ENCODE assay signal across 27 cellular contexts in the genomic region with DNA sequence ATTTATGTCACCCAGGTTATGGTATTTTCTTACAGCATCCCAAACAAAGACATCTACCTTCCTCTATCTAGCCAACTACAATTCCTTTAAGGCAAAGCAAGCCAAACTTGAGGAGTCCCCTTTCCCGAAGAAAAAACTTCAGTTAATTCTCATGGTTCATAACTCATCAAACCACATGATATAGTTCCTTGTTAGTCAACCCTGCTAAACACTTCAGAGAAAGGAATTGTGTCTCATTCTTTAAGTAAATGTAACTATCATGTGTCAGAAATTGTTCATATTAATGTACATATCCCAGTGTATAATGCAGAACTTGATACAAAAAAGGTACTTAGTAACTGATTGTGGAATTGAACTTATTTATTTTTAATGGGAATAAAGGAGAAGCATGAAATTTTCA. TPM values are rescaled to one million over a fixed set of nuclear protein-coding genes. Genes with fewer than 3 reads are reported as not detected.
"Had no signal": no experiment of that assay in that cellular context is flagged by ENCODE, and none has a peak within 500 bp of the region (broad histone marks: within the 10 kb centered on the region; RNA-seq: fewer than 3 reads in every experiment).

No MANE protein-coding gene starts in this region.

- H3K9me3 ChIP-seq: adrenal gland, gastroesophageal sphincter, pancreas, prostate gland, uterus had no signal

- H3K79me2 ChIP-seq: hepatocyte had no signal

- H3K27ac ChIP-seq: adrenal gland, gastroesophageal sphincter, hepatocyte, pancreas, prostate gland, uterus, VCaP had no signal

- H3K27me3 ChIP-seq: adrenal gland, gastroesophageal sphincter, hepatocyte, pancreas, uterus had no signal

- DNase-seq: activated CD4-positive, alpha-beta T cell treated with anti-CD3 and anti-CD28 coated beads for 4 hours; activated CD4-positive, alpha-beta T cell treated with anti-CD3 and anti-CD28 coated beads, Interleukin-2, amount 50 U/mL, for 48 hours; activated CD8-positive, alpha-beta memory T cell treated with anti-CD3 and anti-CD28 coated beads for 24 hours; activated effector memory CD4-positive, alpha-beta T cell treated with Interleukin-2 at 50 U/mL for 16 hours; activated naive CD4-positive, alpha-beta T cell treated with anti-CD3 and anti-CD28 coated beads for 36 hours; activated naive CD8-positive, alpha-beta T cell treated with anti-CD3 and anti-CD28 coated beads for 36 hours; adrenal gland; aorta; endodermal cell; kidney; left colon; midbrain; naive thymus-derived CD4-positive, alpha-beta T cell; pancreas; retina; stimulated activated CD4-positive, alpha-beta T cell treated with anti-CD3 and anti-CD28 coated beads, Interleukin-4, amount 100 ng/mL, for 24 hours; stimulated activated naive CD8-positive, alpha-beta T cell treated with anti-CD3 and anti-CD28 coated beads, Interleukin-15, amount 100 ng/mL, for 72 hours; substantia nigra; T-helper 9 cell; uterus had no signal

- ATAC-seq: gastroesophageal sphincter; left colon; naive thymus-derived CD4-positive, alpha-beta T cell; pancreas; sciatic nerve; stimulated activated effector memory CD8-positive, alpha-beta T cell treated with anti-CD3 and anti-CD28 coated beads, Interleukin-12 subunit alpha, Interleukin-12 subunit beta, amount 100 ng/mL, for 72 hours; stimulated activated naive CD8-positive, alpha-beta T cell treated with anti-CD3 and anti-CD28 coated beads, Interleukin-15, amount 100 ng/mL, for 72 hours had no signal

- H3K36me3 ChIP-seq: uterus had no signal

- H3K4me2 ChIP-seq: hepatocyte had no signal

- H3K4me3 ChIP-seq: adrenal gland, gastroesophageal sphincter, hepatocyte, pancreas, prostate gland, skin epidermis, uterus had no signal

- H2AFZ ChIP-seq: hepatocyte had no signal

- H3K4me1 ChIP-seq: gastroesophageal sphincter, pancreas, prostate gland, uterus had no signal

RNA-seq across cellular contexts. Expression of gene ST3GAL6, which starts 44.4 kb away (rescaled TPM):
- total RNA-seq: activated naive CD4-positive, alpha-beta T cell treated with anti-CD3 and anti-CD28 coated beads for 36 hours had no signal
